ENCODE assay signal across 7 cellular contexts in genomic region chr10:49761789-49762565, GRCh38. TPM values are rescaled to one million over a fixed set of nuclear protein-coding genes. Genes with fewer than 3 reads are reported as not detected.
DNase-seq lines count a peak whose midpoint lies in the region; ATAC-seq and TF ChIP-seq lines count a peak whose summit lies in the region.

Gene OGDHL, minus strand, starts transcription at chr10:49762323. Its CDS starts 3,731 bp downstream, at chr10:49758592.

- CTCF ChIA-PET in activated CD4-positive, alpha-beta T cell treated with anti-CD3 and anti-CD28 coated beads, Interleukin-2, amount 10 ng/mL, durations not matched to agents 7 days and 5 days (lab: Charles Lee) = no interaction called here

- in situ Hi-C loops in HAP-1 (cut with MboI; ENCODE audit: low sequenced_read_pairs) = no loop called here

- no peaks in the 10 kb centered on the region for H3K36me3 ChIP-seq in GM06990 (ENCODE audit: control insufficient read depth, insufficient read depth, low read length)
- no peaks in the 10 kb centered on the region for H3K36me3 ChIP-seq in HAP-1 (replicated peaks)

- H3K4me1 ChIP-seq in HAP-1 = peaks cover 3% of the 10 kb centered on the region; the same call in 1 of the 2 replicates

- H3K36me3 Mint-ChIP-seq in activated CD4-positive, alpha-beta T cell treated with anti-CD3 and anti-CD28 coated beads, Interleukin-2, amount 10 ng/mL, durations not matched to agents 7 days and 5 days (ENCODE audit: low read depth) = no peaks in the 10 kb centered on the region
- no peaks in the 10 kb centered on the region for H3K36me3 Mint-ChIP-seq in effector memory CD8-positive, alpha-beta T cell (ENCODE audit: insufficient read depth)
- H3K36me3 Mint-ChIP-seq in memory B cell = no peaks in the 10 kb centered on the region

- H3K27me3 Mint-ChIP-seq in activated CD4-positive, alpha-beta T cell treated with anti-CD3 and anti-CD28 coated beads, Interleukin-2, amount 10 ng/mL, durations not matched to agents 7 days and 5 days = peaks cover 17% of the 10 kb centered on the region
- peaks cover 52 to 72% of the 10 kb centered on the region in 2 donors for H3K27me3 Mint-ChIP-seq in effector memory CD8-positive, alpha-beta T cell
- peaks cover 22% of the 10 kb centered on the region for H3K27me3 Mint-ChIP-seq in memory B cell

- H3K9me3 ChIP-seq in HAP-1 = no peaks in the 10 kb centered on the region

- peaks cover 4% of the 10 kb centered on the region for H3K4me1 Mint-ChIP-seq in activated CD4-positive, alpha-beta T cell treated with anti-CD3 and anti-CD28 coated beads, Interleukin-2, amount 10 ng/mL, durations not matched to agents 7 days and 5 days
- peaks cover 6 to 8% of the 10 kb centered on the region in 2 donors for H3K4me1 Mint-ChIP-seq in effector memory CD8-positive, alpha-beta T cell (ENCODE audit: low read depth in 2 of 2)
- H3K4me1 Mint-ChIP-seq in memory B cell = peaks cover 4% of the 10 kb centered on the region

- POLR2A ChIA-PET in activated CD4-positive, alpha-beta T cell treated with anti-CD3 and anti-CD28 coated beads, Interleukin-2, amount 10 ng/mL, durations not matched to agents 7 days and 5 days (lab: Charles Lee) = no interaction called here

- peak within 1 kb of the TSS; percentile 24 for H3K4me3 Mint-ChIP-seq in activated CD4-positive, alpha-beta T cell treated with anti-CD3 and anti-CD28 coated beads, Interleukin-2, amount 10 ng/mL, durations not matched to agents 7 days and 5 days
- H3K4me3 Mint-ChIP-seq in effector memory CD8-positive, alpha-beta T cell = peak within 1 kb of the TSS; percentile 54 to 57
- H3K4me3 Mint-ChIP-seq in memory B cell = peak within 1 kb of the TSS; percentile 48

- H3K4me3 ChIP-seq in GM06990 (replicated peaks; ENCODE audit: low read depth, low read length) (peak within 1 kb of the TSS; percentile 51), HAP-1 (peak within 1 kb of the TSS; percentile 68)

- peak; percentile 41 for ATAC-seq in effector memory CD8-positive, alpha-beta T cell (replicated peaks)
- peak; percentile 73 for ATAC-seq in memory B cell (ENCODE audit: low read depth)

- H3K27me3 ChIP-seq in GM06990 (replicated peaks; ENCODE audit: control insufficient read depth, insufficient read depth, low read length) (no peaks in the 10 kb centered on the region; the same call in 1 of the 2 replicates), HAP-1 (ENCODE audit: low read depth) (no peaks in the 10 kb centered on the region)

- DNase-seq in GM06990 (ENCODE audit: extremely low read depth, insufficient read length) (peak; percentile 57), HAP-1 (ENCODE audit: low spot score in 2 of 2) (peak; percentile 59 to 88), NCI-H1092 (lab: John Stamatoyannopoulos, UW) (peak; percentile 42), memory B cell (ENCODE audit: low spot score in 2 of 2) (peak; percentile 20 to 25)
- peak; percentile 62 for DNase-seq in activated CD4-positive, alpha-beta T cell treated with anti-CD3 and anti-CD28 coated beads, Interleukin-2, amount 10 ng/mL, durations not matched to agents 7 days and 5 days
- DNase-seq in effector memory CD8-positive, alpha-beta T cell = no peak
- peak; percentile 22 to 30 for DNase-seq in stimulated activated CD8-positive, alpha-beta memory T cell treated with anti-CD3 and anti-CD28 coated beads, Interleukin-7, amount 100 ng/mL, for 48 hours (ENCODE audit: extremely low read depth in 1 of 2, low read depth in 1 of 2)

- no peak within 1 kb of the TSS for H3K27ac Mint-ChIP-seq in activated CD4-positive, alpha-beta T cell treated with anti-CD3 and anti-CD28 coated beads, Interleukin-2, amount 10 ng/mL, durations not matched to agents 7 days and 5 days
- H3K27ac Mint-ChIP-seq in effector memory CD8-positive, alpha-beta T cell = no peak within 1 kb of the TSS
- H3K27ac Mint-ChIP-seq in memory B cell = no peak within 1 kb of the TSS

- H3K9me3 Mint-ChIP-seq in activated CD4-positive, alpha-beta T cell treated with anti-CD3 and anti-CD28 coated beads, Interleukin-2, amount 10 ng/mL, durations not matched to agents 7 days and 5 days = peaks cover 3% of the 10 kb centered on the region
- H3K9me3 Mint-ChIP-seq in effector memory CD8-positive, alpha-beta T cell = no peaks in the 10 kb centered on the region
- H3K9me3 Mint-ChIP-seq in memory B cell = peaks cover 6% of the 10 kb centered on the region

- TF ChIP-seq CTCF in GM06990 (IDR thresholded peaks at IDR 0.05; ENCODE audit: insufficient read depth, low read length, poor library complexity, severe bottlenecking) = no peak

RNA-seq across cellular contexts. Expression of gene OGDHL, which starts in this region (rescaled TPM):
- not detected for total RNA-seq in activated CD4-positive, alpha-beta T cell treated with anti-CD3 and anti-CD28 coated beads, Interleukin-2, amount 10 ng/mL, durations not matched to agents 7 days and 5 days

Comparison
In these comparisons a context has a peak if more than half of its experiments do, and no peak if none do; other contexts are left out.
1. Peak in DNase-seq in activated CD4-positive, alpha-beta T cell treated with anti-CD3 and anti-CD28 coated beads, Interleukin-2, amount 10 ng/mL, durations not matched to agents 7 days and 5 days; RNA of the gene not detected or under 1 TPM.
2. DNase-seq: peak in GM06990 (single experiment), HAP-1 (2 of 2), NCI-H1092 (single experiment), memory B cell (2 of 2) and stimulated activated CD8-positive, alpha-beta memory T cell treated with anti-CD3 and anti-CD28 coated beads, Interleukin-7, amount 100 ng/mL, for 48 hours (2 of 2); none in effector memory CD8-positive, alpha-beta T cell (0 of 3).
3. Peak in every context shown above with its lines, with median percentiles within 50 percentile points of each other: H3K4me3 Mint-ChIP-seq.